1 cellular context compared by ENCODE assay signal in genomic region chr1:198922638-198923430, GRCh38.
TF ChIP-seq lines count a peak whose summit lies in the region.

No MANE protein-coding gene starts in this region.

TF ChIP-seq in GM12878, 131 proteins besides CTCF, POLR2A, EP300 and RAD21 (continued from another document):
- TF ChIP-seq E2F8 (IDR thresholded peaks at IDR 0.05; ENCODE audit: low read depth, partially characterized antibody) (no peak), CBX3 (IDR thresholded peaks at IDR 0.05; ENCODE audit: borderline replicate concordance, low read depth) (no peak), MEF2A (IDR thresholded peaks at IDR 0.05; ENCODE audit: insufficient read depth, low read depth, low read length) (0 out of 2 replicates have a peak, but pooled peaks have one; percentile 48), NFIC (IDR thresholded peaks at IDR 0.05; ENCODE audit: low read depth, low read length) (peak; percentile 71; the same call in 1 of the 2 replicates)
- TF ChIP-seq, protein P1, sequence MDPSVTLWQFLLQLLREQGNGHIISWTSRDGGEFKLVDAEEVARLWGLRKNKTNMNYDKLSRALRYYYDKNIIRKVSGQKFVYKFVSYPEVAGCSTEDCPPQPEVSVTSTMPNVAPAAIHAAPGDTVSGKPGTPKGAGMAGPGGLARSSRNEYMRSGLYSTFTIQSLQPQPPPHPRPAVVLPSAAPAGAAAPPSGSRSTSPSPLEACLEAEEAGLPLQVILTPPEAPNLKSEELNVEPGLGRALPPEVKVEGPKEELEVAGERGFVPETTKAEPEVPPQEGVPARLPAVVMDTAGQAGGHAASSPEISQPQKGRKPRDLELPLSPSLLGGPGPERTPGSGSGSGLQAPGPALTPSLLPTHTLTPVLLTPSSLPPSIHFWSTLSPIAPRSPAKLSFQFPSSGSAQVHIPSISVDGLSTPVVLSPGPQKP (IDR thresholded peaks at IDR 0.05; ENCODE audit: low read depth, low read length) = no peak
- TF ChIP-seq, protein P2, sequence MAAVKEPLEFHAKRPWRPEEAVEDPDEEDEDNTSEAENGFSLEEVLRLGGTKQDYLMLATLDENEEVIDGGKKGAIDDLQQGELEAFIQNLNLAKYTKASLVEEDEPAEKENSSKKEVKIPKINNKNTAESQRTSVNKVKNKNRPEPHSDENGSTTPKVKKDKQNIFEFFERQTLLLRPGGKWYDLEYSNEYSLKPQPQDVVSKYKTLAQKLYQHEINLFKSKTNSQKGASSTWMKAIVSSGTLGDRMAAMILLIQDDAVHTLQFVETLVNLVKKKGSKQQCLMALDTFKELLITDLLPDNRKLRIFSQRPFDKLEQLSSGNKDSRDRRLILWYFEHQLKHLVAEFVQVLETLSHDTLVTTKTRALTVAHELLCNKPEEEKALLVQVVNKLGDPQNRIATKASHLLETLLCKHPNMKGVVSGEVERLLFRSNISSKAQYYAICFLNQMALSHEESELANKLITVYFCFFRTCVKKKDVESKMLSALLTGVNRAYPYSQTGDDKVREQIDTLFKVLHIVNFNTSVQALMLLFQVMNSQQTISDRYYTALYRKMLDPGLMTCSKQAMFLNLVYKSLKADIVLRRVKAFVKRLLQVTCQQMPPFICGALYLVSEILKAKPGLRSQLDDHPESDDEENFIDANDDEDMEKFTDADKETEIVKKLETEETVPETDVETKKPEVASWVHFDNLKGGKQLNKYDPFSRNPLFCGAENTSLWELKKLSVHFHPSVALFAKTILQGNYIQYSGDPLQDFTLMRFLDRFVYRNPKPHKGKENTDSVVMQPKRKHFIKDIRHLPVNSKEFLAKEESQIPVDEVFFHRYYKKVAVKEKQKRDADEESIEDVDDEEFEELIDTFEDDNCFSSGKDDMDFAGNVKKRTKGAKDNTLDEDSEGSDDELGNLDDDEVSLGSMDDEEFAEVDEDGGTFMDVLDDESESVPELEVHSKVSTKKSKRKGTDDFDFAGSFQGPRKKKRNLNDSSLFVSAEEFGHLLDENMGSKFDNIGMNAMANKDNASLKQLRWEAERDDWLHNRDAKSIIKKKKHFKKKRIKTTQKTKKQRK (IDR thresholded peaks at IDR 0.05; ENCODE audit: low read depth, low read length) = no peak
